8 cellular contexts compared by ENCODE assay signal in the genomic region with DNA sequence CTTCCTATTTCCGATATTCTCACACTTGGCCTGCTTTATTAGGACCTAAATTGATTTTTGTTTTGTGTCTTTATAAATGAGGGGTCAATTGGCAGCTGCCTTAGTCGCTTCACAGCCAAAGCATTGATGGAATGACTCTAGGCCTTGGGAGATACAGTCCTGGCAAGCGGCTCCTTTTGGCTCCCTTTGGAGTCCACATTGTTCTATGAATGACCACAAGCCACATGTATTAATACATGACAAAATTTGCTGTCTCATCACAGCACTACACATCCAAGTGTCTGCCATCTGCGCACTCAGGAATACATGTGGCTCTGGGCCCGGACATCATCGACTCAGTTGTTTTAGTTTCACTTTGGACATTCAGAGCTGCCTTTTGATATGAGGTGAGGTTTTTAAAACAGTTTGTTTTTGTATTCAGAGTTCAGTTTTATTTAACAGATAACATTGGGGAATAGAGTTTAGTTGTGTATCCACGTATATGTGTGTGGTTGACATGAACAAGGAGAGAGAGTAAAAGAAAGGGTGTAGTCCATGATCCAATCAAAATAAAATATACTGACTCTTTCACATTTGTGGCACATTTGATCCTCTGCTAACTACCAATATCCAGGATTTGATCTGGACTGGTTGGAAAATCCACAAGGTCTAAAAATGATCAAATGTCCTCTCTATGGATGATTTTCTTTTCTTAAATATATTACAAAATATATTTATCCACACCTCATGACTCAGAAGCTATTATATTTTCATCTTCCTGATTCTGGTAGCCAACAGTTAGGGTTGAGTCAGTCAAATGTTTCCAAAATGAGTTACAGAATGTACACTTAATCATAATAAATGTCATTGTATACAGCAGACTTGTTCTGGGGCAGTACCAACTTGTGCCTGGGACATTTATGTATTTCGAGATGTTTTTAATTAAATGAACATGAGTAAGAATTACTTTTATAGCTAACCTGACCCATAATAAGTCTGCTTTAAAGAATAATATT.
DNase-seq lines count a peak whose midpoint lies in the region; ATAC-seq, FAIRE-seq and TF ChIP-seq lines count a peak whose summit lies in the region.

No MANE protein-coding gene starts in this region.

- H3K4me1 Mint-ChIP-seq in immature natural killer cell: no peaks in the 10 kb centered on the region

- H2BK12ac ChIP-seq in neuronal stem cell (ENCODE audit: low read length): no peak overlapping the region

- TF ChIP-seq POLR2A in A549 (IDR thresholded peaks at IDR 0.05; ENCODE audit: low read length) (no peak), HCT116 (IDR thresholded peaks at IDR 0.05; ENCODE audit: borderline replicate concordance, extremely low read depth, insufficient read depth, insufficient read length) (no peak)

- H4K91ac ChIP-seq in neuronal stem cell (ENCODE audit: low read depth, low read length, poor library complexity): no peak overlapping the region

- H3K27ac Mint-ChIP-seq in immature natural killer cell: no peak overlapping the region

- BruUV-seq in HCT116 (replicated peaks; lab: Mats Ljungman, UMichigan): no TSS peak

- H3K9me3 ChIP-seq in A549 (no peaks in the 10 kb centered on the region), HCT116 (ENCODE audit: control insufficient read depth in 1 of 2, insufficient read depth in 1 of 2, low read depth in 1 of 2, low read length in 2 of 2) (no peaks in the 10 kb centered on the region), neuronal stem cell (replicated peaks in 1 of 2; ENCODE audit: control insufficient read depth in 2 of 2, insufficient read depth in 1 of 2, low read depth in 1 of 2, low read length in 2 of 2) (no peaks in the 10 kb centered on the region)

- no peak overlapping the region for H3K4me3 Mint-ChIP-seq in immature natural killer cell

- H3K9me3 Mint-ChIP-seq in immature natural killer cell: no peaks in the 10 kb centered on the region

- peaks cover 0 to 5% (median 0%) of the 10 kb centered on the region in 3 donors for H3K27me3 Mint-ChIP-seq in immature natural killer cell (ENCODE audit: low read depth in 3 of 3)

- WGBS in A549 (ENCODE audit: missing lambda C conversion rate): under 1% methylated on average over 8 of the region's 8 CpGs
- WGBS in neuronal stem cell (ENCODE audit: extremely low coverage in 2 of 2, insufficient read length in 2 of 2, insufficient replicate concordance in 1 of 2), 2 donors: no CpG with 5 or more reads among the region's 8 CpGs

- no peak overlapping the region for H3K14ac ChIP-seq in neuronal stem cell (ENCODE audit: low read length)

- TF ChIP-seq CTCF in A549 (IDR thresholded peaks at IDR 0.05) (no peak), HCT116 (IDR thresholded peaks at IDR 0.05 in 2 of 3, conservative IDR thresholded peaks at IDR 0.05 in 1 of 3; ENCODE audit: borderline replicate concordance in 1 of 3, insufficient read depth in 1 of 3, low read depth in 2 of 3, low read length in 2 of 3) (no peak)

- no peak overlapping the region for H2BK15ac ChIP-seq in neuronal stem cell (ENCODE audit: low read length)

- H3K27me3 ChIP-seq in HCT116 (ENCODE audit: insufficient read depth, low read length) (no peaks in the 10 kb centered on the region), neuronal stem cell (ENCODE audit: control insufficient read depth in 3 of 3, insufficient read depth in 3 of 3, low read depth in 1 of 3, low read length in 3 of 3) (no peaks in the 10 kb centered on the region)

- no peak overlapping the region for H2BK5ac ChIP-seq in neuronal stem cell (ENCODE audit: low read length)

- H3K4me3 ChIP-seq in A549 (peak overlapping the region; percentile 31), HCT116 (replicated peaks in 1 of 2; ENCODE audit: low read depth in 1 of 2, low read length in 2 of 2) (peak overlapping the region in 1 of 2 experiments; percentile 11; a peak in 1 of 4 replicates), neuronal stem cell (ENCODE audit: low read length in 2 of 2) (no peak overlapping the region)

- FAIRE-seq in A549 (lab: Jason Lieb, UNC): peak; percentile 86

- no peaks in the 10 kb centered on the region for H3K36me3 Mint-ChIP-seq in immature natural killer cell

- H3K27ac ChIP-seq in A549: peak overlapping the region; percentile 92 to 94
- peak overlapping the region; percentile 99 for H3K27ac ChIP-seq in HCT116 (ENCODE audit: low read depth, low read length)
- H3K27ac ChIP-seq in neuronal stem cell (replicated peaks; ENCODE audit: low read length): no peak overlapping the region

- CTCF ChIA-PET in A549 (lab: Yijun Ruan, JAX): interaction anchor here (0.6 to 3.5 kb wide), 9 partner anchors 21 to 196 kb away, joined by 3 to 17 read pairs (median 3); no protein-coding TSS in a partner anchor
- CTCF ChIA-PET in HCT116 (lab: Charles Lee): interaction anchor here (1.8 kb wide), 1 partner anchor 100 kb away, joined by 5 read pairs; no protein-coding TSS in a partner anchor

- H4K20me1 ChIP-seq in HCT116 (ENCODE audit: insufficient read depth): no peaks in the 10 kb centered on the region

- no peak overlapping the region for H3K4ac ChIP-seq in neuronal stem cell (ENCODE audit: low read length)

- peak overlapping the region; percentile 82 for H3K4me2 ChIP-seq in A549
- peak overlapping the region; percentile 54 for H3K4me2 ChIP-seq in HCT116 (ENCODE audit: low read length)
- H3K4me2 ChIP-seq in neuronal stem cell (ENCODE audit: insufficient read depth, low read length, poor library complexity, severe bottlenecking): no peak overlapping the region

- DNase-seq in A549 (ENCODE audit: low read depth in 1 of 2, low spot score in 1 of 2) (peak; percentile 51 to 87), HCT116 (ENCODE audit: low read depth, low spot score) (no peak), amniotic epithelial cell (ENCODE audit: low read depth) (peak; percentile 86), hepatic stellate cell (ENCODE audit: low spot score) (peak; percentile 35), neuronal stem cell (ENCODE audit: low spot score) (no peak), immature natural killer cell (no peak), KG1 (lab: John Stamatoyannopoulos, UW) (no peak)

- H2AFZ ChIP-seq in HCT116 (ENCODE audit: low read depth, low read length, poor library complexity, severe bottlenecking) (no peak overlapping the region), neuronal stem cell (ENCODE audit: low read length) (no peak overlapping the region)

- no peak for TF ChIP-seq EP300 in A549 (IDR thresholded peaks at IDR 0.05)

- no peak overlapping the region for H3K18ac ChIP-seq in neuronal stem cell (ENCODE audit: low read length)

- RAD21 ChIA-PET in HCT116 (lab: Charles Lee; ENCODE audit: low non-redundant PET in 1 of 2, low total read pairs in 2 of 2, uncharacterized antibody in 2 of 2, unreplicated experiment in 2 of 2): no interaction called here

- H2BK120ac ChIP-seq in neuronal stem cell (ENCODE audit: low read depth, low read length): no peak overlapping the region

- ATAC-seq in A549: peak; percentile 51 to 66; a peak in 5 of 6 replicates
- ATAC-seq in HCT116: no peak
- no peak for ATAC-seq in HG02678 (IDR thresholded peaks at IDR 0.05; ENCODE audit: unreplicated experiment)

- H3K79me2 ChIP-seq in HCT116 (ENCODE audit: insufficient read depth, low read length): peaks cover 83% of the 10 kb centered on the region

- TF ChIP-seq RAD21 in A549 (conservative IDR thresholded peaks at IDR 0.05 in 1 of 2, IDR thresholded peaks at IDR 0.05 in 1 of 2) (no peak), HCT116 (IDR thresholded peaks at IDR 0.05; ENCODE audit: low read depth) (no peak)

- H3K36me3 ChIP-seq in HCT116 (ENCODE audit: control insufficient read depth in 1 of 2, insufficient read depth in 2 of 2, low read length in 2 of 2) (no peaks in the 10 kb centered on the region), neuronal stem cell (replicated peaks in 1 of 2; ENCODE audit: control insufficient read depth in 2 of 2, insufficient read depth in 2 of 2, low read length in 2 of 2) (no peaks in the 10 kb centered on the region)

- H3K9me2 ChIP-seq in HCT116 (ENCODE audit: insufficient read depth): no peaks in the 10 kb centered on the region

- intact Hi-C loops in HCT116 (cut with micrococcal nuclease): no loop called here

- peaks cover 67% of the 10 kb centered on the region for H3K4me1 ChIP-seq in A549
- peaks cover 85 to 100% of the 10 kb centered on the region in 2 experiments for H3K4me1 ChIP-seq in HCT116 (ENCODE audit: control insufficient read depth in 1 of 2, insufficient read depth in 2 of 2, low read length in 2 of 2)
- peaks cover 0 to 3% of the 10 kb centered on the region in 2 donors for H3K4me1 ChIP-seq in neuronal stem cell (ENCODE audit: control insufficient read depth in 2 of 2, insufficient read depth in 1 of 2, low read depth in 1 of 2, low read length in 2 of 2)

- no peak overlapping the region for H3K23ac ChIP-seq in neuronal stem cell (ENCODE audit: low read depth, low read length, poor library complexity)

- H3K9ac ChIP-seq in HCT116 (ENCODE audit: low read length) (peak overlapping the region; percentile 71), neuronal stem cell (ENCODE audit: low read depth, low read length, poor library complexity) (no peak overlapping the region)

- H3K79me1 ChIP-seq in neuronal stem cell (ENCODE audit: low read depth, low read length): no peaks in the 10 kb centered on the region

- POLR2A ChIA-PET in A549 (lab: Yijun Ruan, JAX): interaction anchor here (0.9 to 2.9 kb wide), 6 partner anchors 11 to 129 kb away, joined by 3 to 13 read pairs (median 4); no protein-coding TSS in a partner anchor
- POLR2A ChIA-PET in HCT116 (lab: Charles Lee): interaction anchor here (0.7 to 11.4 kb wide), 22 partner anchors 11 to 129 kb away, joined by 3 to 154 read pairs (median 5); a partner anchor contains a TSS

- H4K8ac ChIP-seq in neuronal stem cell (ENCODE audit: low read depth, low read length): no peak overlapping the region

- H2AK5ac ChIP-seq in neuronal stem cell (ENCODE audit: low read depth, low read length): no peak overlapping the region

TF ChIP-seq in A549, 52 proteins besides CTCF, POLR2A, EP300 and RAD21 (continues in another document):
- TF ChIP-seq, protein P1, sequence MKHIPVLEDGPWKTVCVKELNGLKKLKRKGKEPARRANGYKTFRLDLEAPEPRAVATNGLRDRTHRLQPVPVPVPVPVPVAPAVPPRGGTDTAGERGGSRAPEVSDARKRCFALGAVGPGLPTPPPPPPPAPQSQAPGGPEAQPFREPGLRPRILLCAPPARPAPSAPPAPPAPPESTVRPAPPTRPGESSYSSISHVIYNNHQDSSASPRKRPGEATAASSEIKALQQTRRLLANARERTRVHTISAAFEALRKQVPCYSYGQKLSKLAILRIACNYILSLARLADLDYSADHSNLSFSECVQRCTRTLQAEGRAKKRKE (CRISPR knock-in tag; IDR thresholded peaks at IDR 0.05; ENCODE audit: low read depth): peak; percentile 61; the same call in 1 of the 2 replicates

TF ChIP-seq in HCT116, 20 proteins besides CTCF, POLR2A, EP300 and RAD21 (continues in another document):
- no peak for TF ChIP-seq POLR2AphosphoS5 (IDR thresholded peaks at IDR 0.05; ENCODE audit: low read depth, low read length)
- no peak for TF ChIP-seq YY1 (IDR thresholded peaks at IDR 0.05; ENCODE audit: extremely low read depth, insufficient replicate concordance, low read depth, low read length)
- TF ChIP-seq FOSL1 (IDR thresholded peaks at IDR 0.05; ENCODE audit: low read depth): no peak
- TF ChIP-seq ZNF274 (IDR thresholded peaks at IDR 0.05; ENCODE audit: low read depth, low read length): no peak

Comparison
In these comparisons a context has a peak if more than half of its experiments do, and no peak if none do; other contexts are left out.
1. ATAC-seq: peak in A549 (2 of 2); none in HCT116 (single experiment) and HG02678 (single experiment).
2. DNase-seq: peak in A549 (2 of 2), amniotic epithelial cell (single experiment) and hepatic stellate cell (single experiment); none in HCT116 (single experiment), neuronal stem cell (single experiment), immature natural killer cell (0 of 3) and KG1 (single experiment).